In genomic region chr3:56839784-56840724, GRCh38 we compare ENCODE assay signal across 13 cellular contexts. TPM values are rescaled to one million over a fixed set of nuclear protein-coding genes. Genes with fewer than 3 reads are reported as not detected.
DNase-seq lines count a peak whose midpoint lies in the region; TF ChIP-seq lines count a peak whose summit lies in the region.
"Had no signal": no experiment of that assay in that cellular context is flagged by ENCODE, and none has a peak within 500 bp of the region (broad histone marks: within the 10 kb centered on the region; RNA-seq: fewer than 3 reads in every experiment).

No MANE protein-coding gene starts in this region.

- H3K27ac ChIP-seq in esophagus squamous epithelium: no peak overlapping the region
- H3K27ac ChIP-seq: cardiac muscle cell, KMS-11 had no signal

- H3K4me1 ChIP-seq in adipocyte (ENCODE audit: control insufficient read depth, insufficient read depth, low read length) (peaks cover 21% of the 10 kb centered on the region), esophagus squamous epithelium (peaks cover 15 to 64% (median 16%) of the 10 kb centered on the region in 3 donors)

- no peak for TF ChIP-seq POLR2A in esophagus squamous epithelium (IDR thresholded peaks at IDR 0.05)

- intact Hi-C loops in esophagus squamous epithelium (cut with DNase I): no loop called here

- no peaks in the 10 kb centered on the region for H3K27me3 ChIP-seq in adipocyte (replicated peaks; ENCODE audit: control insufficient read depth, insufficient read depth, low read length)
- no peaks in the 10 kb centered on the region for H3K27me3 ChIP-seq in kidney epithelial cell (ENCODE audit: control insufficient read depth, insufficient read depth, low read length)
- H3K27me3 ChIP-seq in esophagus squamous epithelium: no peaks in the 10 kb centered on the region
- H3K27me3 ChIP-seq: cardiac muscle cell had no signal

- H3K4me3 ChIP-seq in adipocyte (ENCODE audit: low read length) (no peak overlapping the region), kidney epithelial cell (ENCODE audit: low read depth, low read length) (no peak overlapping the region), esophagus squamous epithelium (no peak overlapping the region)
- H3K4me3 ChIP-seq: cardiac muscle cell had no signal

- H3K36me3 ChIP-seq in adipocyte (ENCODE audit: control insufficient read depth, insufficient read depth, low read length, severe bottlenecking): no peaks in the 10 kb centered on the region
- no peaks in the 10 kb centered on the region for H3K36me3 ChIP-seq in kidney epithelial cell (ENCODE audit: control insufficient read depth, insufficient read depth, low read length)
- H3K36me3 ChIP-seq in esophagus squamous epithelium: no peaks in the 10 kb centered on the region
- H3K36me3 ChIP-seq: cardiac muscle cell had no signal

- DNase-seq in COLO668 (lab: John Stamatoyannopoulos, UW; ENCODE audit: unreplicated experiment) (peak; percentile 3), LHCN-M2 (ENCODE audit: low read depth) (peak; percentile 28), adipocyte (ENCODE audit: low read depth) (peak; percentile 29), kidney epithelial cell (ENCODE audit: low read depth) (peak; percentile 38), esophagus squamous epithelium (lab: John Stamatoyannopoulos, UW) (no peak), NCI-H1105 treated with DMSO at 0.1 percent for 48 hours (lab: John Stamatoyannopoulos, UW) (no peak), HuH-7.5 (ENCODE audit: low spot score) (no peak)
- no peak for DNase-seq in activated naive CD4-positive, alpha-beta T cell (lab: John Stamatoyannopoulos, UW)
- DNase-seq: CD8-positive, alpha-beta memory T cell; left cardiac atrium; stimulated activated CD4-positive, alpha-beta T cell treated with anti-CD3 and anti-CD28 coated beads, Interleukin-15, amount 100 ng/mL, for 24 hours had no signal

- no peak overlapping the region for H3K9ac ChIP-seq in adipocyte (ENCODE audit: low read length)
- H3K9ac ChIP-seq: KMS-11 had no signal

- no peak for TF ChIP-seq CTCF in kidney epithelial cell (IDR thresholded peaks at IDR 0.05; ENCODE audit: insufficient read depth, low read length, poor library complexity, severe bottlenecking)
- no peak for TF ChIP-seq CTCF in esophagus squamous epithelium (IDR thresholded peaks at IDR 0.05)

- 43 to 55% methylated on average over 9 of the region's 9 CpGs for WGBS in esophagus squamous epithelium, 2 donors

- H3K9me3 ChIP-seq in adipocyte (ENCODE audit: control insufficient read depth, low read length) (no peaks in the 10 kb centered on the region), esophagus squamous epithelium (no peaks in the 10 kb centered on the region)

RNA-seq across cellular contexts. Expression of gene ARHGEF3, which starts 38.3 kb away (rescaled TPM):
- 2.8 and 5.5 TPM in 2 replicates for total RNA-seq in LHCN-M2 (2014; rRNA removed)
- polyA plus RNA-seq in LHCN-M2 (2012): 3.5 TPM
- total RNA-seq in kidney epithelial cell: 12.4 and 14.3 TPM in 2 replicates
- 10 to 100 TPM; 20.6 to 26.3 (median 24.7) TPM for total RNA-seq in esophagus squamous epithelium

Comparison
In these comparisons a context has a peak if more than half of its experiments do, and no peak if none do; other contexts are left out.
1. DNase-seq: peak in COLO668 (single experiment), LHCN-M2 (single experiment), adipocyte (single experiment) and kidney epithelial cell (single experiment); none in activated naive CD4-positive, alpha-beta T cell (0 of 4), esophagus squamous epithelium (single experiment), NCI-H1105 treated with DMSO at 0.1 percent for 48 hours (single experiment) and HuH-7.5 (single experiment).